ENCODE assay signal across 12 cellular contexts in genomic region chrX:96183843-96184242, GRCh38.
DNase-seq lines count a peak whose midpoint lies in the region; ATAC-seq, FAIRE-seq and TF ChIP-seq lines count a peak whose summit lies in the region.
"Had no signal": no experiment of that assay in that cellular context is flagged by ENCODE, and none has a peak within 500 bp of the region (broad histone marks: within the 10 kb centered on the region; RNA-seq: fewer than 3 reads in every experiment).

No MANE protein-coding gene starts in this region.

- POLR2A ChIA-PET in AG04450 (lab: Yijun Ruan, JAX) = no interaction called here
- POLR2A ChIA-PET in HepG2 (lab: Yijun Ruan, JAX) = no interaction called here

- WGBS in HepG2 (ENCODE audit: low lambda C conversion rate) = 8% methylated on average over 3 of the region's 3 CpGs
- 30 to 35% methylated on average over 3 of the region's 3 CpGs for WGBS in aorta, 2 donors

- TF ChIP-seq EP300 in HepG2 (IDR thresholded peaks at IDR 0.05; ENCODE audit: low read depth in 2 of 2, low read length in 2 of 2) (no peak), HepG2 (CRISPR knock-in tag; IDR thresholded peaks at IDR 0.05; ENCODE audit: borderline replicate concordance) (no peak)

- H3K4me3 ChIP-seq in AG04450 (ENCODE audit: low read depth, low read length) (no peak overlapping the region), adipocyte (ENCODE audit: low read length) (no peak overlapping the region), HepG2 (replicated peaks in 1 of 3; ENCODE audit: insufficient read depth in 1 of 3, low read depth in 2 of 3, low read length in 3 of 3) (no peak overlapping the region), aorta (ENCODE audit: low read length in 2 of 2) (no peak overlapping the region)

- H3K9me3 ChIP-seq in AG04450 (ENCODE audit: control insufficient read depth, insufficient read depth, low read length) (no peaks in the 10 kb centered on the region), adipocyte (ENCODE audit: control insufficient read depth, low read length) (no peaks in the 10 kb centered on the region), HepG2 (ENCODE audit: low read length) (no peaks in the 10 kb centered on the region), aorta (ENCODE audit: control insufficient read depth, low read length) (no peaks in the 10 kb centered on the region)

- H3K27me3 ChIP-seq in AG04450 (ENCODE audit: control insufficient read depth, insufficient read depth, low read length) (no peaks in the 10 kb centered on the region), adipocyte (replicated peaks; ENCODE audit: control insufficient read depth, insufficient read depth, low read length) (peaks cover 16% of the 10 kb centered on the region), HepG2 (ENCODE audit: control insufficient read depth in 1 of 2, insufficient read depth in 2 of 2, low read length in 2 of 2) (no peaks in the 10 kb centered on the region), aorta (ENCODE audit: control insufficient read depth in 1 of 2, insufficient read depth in 2 of 2, low read length in 1 of 2) (no peaks in the 10 kb centered on the region)

- FAIRE-seq in HepG2 (lab: Jason Lieb, UNC) = no peak

- H3K27ac ChIP-seq in AG04450 (ENCODE audit: low read depth, low read length) = no peak overlapping the region
- H3K27ac ChIP-seq in HepG2 (ENCODE audit: extremely low read length, insufficient read depth, low read length) = no peak overlapping the region
- H3K27ac ChIP-seq in aorta (ENCODE audit: low read depth in 1 of 2, low read length in 2 of 2) = no peak overlapping the region

- TF ChIP-seq RAD21 in HepG2 (CRISPR knock-in tag; IDR thresholded peaks at IDR 0.05) = no peak

- TF ChIP-seq POLR2A in HepG2 (IDR thresholded peaks at IDR 0.05; ENCODE audit: insufficient read depth in 1 of 2, low read depth in 2 of 2, low read length in 2 of 2) = no peak

- no peak for DNase-seq in AG04450 (ENCODE audit: low read depth, low spot score)
- peak; percentile 27 for DNase-seq in HT-29 (ENCODE audit: low spot score)
- DNase-seq in adipocyte (ENCODE audit: low read depth) = peak; percentile 34
- no peak for DNase-seq in HepG2 (ENCODE audit: low spot score)
- DNase-seq in activated CD4-positive, alpha-beta T cell treated with anti-CD3 and anti-CD28 coated beads for 1 hour = no peak
- no peak for DNase-seq in aorta
- no peak for DNase-seq in HUDEP-2 (lab: John Stamatoyannopoulos, UW; ENCODE audit: unreplicated experiment in 76 of 76)
- DNase-seq: activated CD4-positive, alpha-beta T cell treated with anti-CD3 and anti-CD28 coated beads, Interleukin-2, amount 50 U/mL, for 48 hours; NCI-H1092; posterior cingulate gyrus had no signal

- H3K9ac ChIP-seq in adipocyte (ENCODE audit: low read length) = no peak overlapping the region
- no peak overlapping the region for H3K9ac ChIP-seq in HepG2 (ENCODE audit: insufficient read depth, low read depth, low read length)

- in situ Hi-C loops in HepG2 (cut with HindIII; ENCODE audit: extremely low pct_ligation_motif_present, low pct_unique_long_range_greater_than_20kb) = no loop called here

- no peaks in the 10 kb centered on the region for H3K36me3 ChIP-seq in adipocyte (ENCODE audit: control insufficient read depth, insufficient read depth, low read length, severe bottlenecking)
- no peaks in the 10 kb centered on the region for H3K36me3 ChIP-seq in HepG2 (replicated peaks in 1 of 2; ENCODE audit: control insufficient read depth in 1 of 2, insufficient read depth in 2 of 2, low read length in 2 of 2)
- no peaks in the 10 kb centered on the region for H3K36me3 ChIP-seq in aorta (ENCODE audit: control insufficient read depth in 1 of 2, insufficient read depth in 2 of 2, low read length in 1 of 2)

- H2AFZ ChIP-seq in HepG2 (ENCODE audit: low read length) = no peak overlapping the region

- no peaks in the 10 kb centered on the region for H4K20me1 ChIP-seq in HepG2 (ENCODE audit: insufficient read depth, low read length)

- intact Hi-C loops in HepG2 (cut with micrococcal nuclease; ENCODE audit: unreplicated experiment) (no loop called here), aorta (cut with DNase I) (loop anchor here in 1 of 2 donors (10.0 kb wide), 1 partner anchor 419 kb away; no protein-coding TSS in a partner anchor)

- no TSS peak for BruUV-seq in HepG2 (replicated peaks; lab: Mats Ljungman, UMichigan)

- H3K4me2 ChIP-seq in HepG2 (ENCODE audit: low read depth, low read length) = no peak overlapping the region

- H3K4me1 ChIP-seq in adipocyte (ENCODE audit: control insufficient read depth, insufficient read depth, low read length) (no peaks in the 10 kb centered on the region), HepG2 (ENCODE audit: insufficient read depth, low read length) (no peaks in the 10 kb centered on the region), aorta (ENCODE audit: control insufficient read depth in 1 of 2, insufficient read depth in 2 of 2, low read length in 2 of 2) (no peaks in the 10 kb centered on the region)

- ATAC-seq in HepG2 (no peak), GM21367 (IDR thresholded peaks at IDR 0.05; ENCODE audit: unreplicated experiment) (no peak), aorta (ENCODE audit: low FRiP score) (no peak)
- ATAC-seq: Right ventricle myocardium inferior had no signal

- no peaks in the 10 kb centered on the region for H3K79me2 ChIP-seq in HepG2 (ENCODE audit: insufficient read depth, low read length)

- CTCF ChIA-PET in AG04450 (lab: Charles Lee) = interaction anchor here (1.8 kb wide), 1 partner anchor 87 kb away, joined by 4 read pairs; no protein-coding TSS in a partner anchor
- CTCF ChIA-PET in HepG2 (lab: Yijun Ruan, JAX; ENCODE audit: low intra/inter-chr PET ratio, low total read pairs) = no interaction called here

- peak; percentile 43 for TF ChIP-seq CTCF in AG04450 (IDR thresholded peaks at IDR 0.05; ENCODE audit: low read depth, low read length)
- peak; percentile 33 for TF ChIP-seq CTCF in HepG2 (CRISPR knock-in tag; IDR thresholded peaks at IDR 0.05)

TF ChIP-seq in HepG2, 621 proteins besides CTCF, POLR2A, EP300 and RAD21:
- TF ChIP-seq ZNF484 (CRISPR knock-in tag; IDR thresholded peaks at IDR 0.05; ENCODE audit: borderline replicate concordance, low read depth) (no peak), HBP1 (CRISPR knock-in tag; IDR thresholded peaks at IDR 0.05; ENCODE audit: low read depth) (no peak), STAG1 (CRISPR knock-in tag; IDR thresholded peaks at IDR 0.05) (peak; percentile 38; the same call in 1 of the 2 replicates)

Comparison
In these comparisons a context has a peak if more than half of its experiments do, and no peak if none do; other contexts are left out.
1. DNase-seq: peak in HT-29 (single experiment) and adipocyte (single experiment); none in AG04450 (single experiment), HepG2 (single experiment), activated CD4-positive, alpha-beta T cell treated with anti-CD3 and anti-CD28 coated beads for 1 hour (single experiment), aorta (0 of 2) and HUDEP-2 (0 of 76).